Comparison of ENCODE assay signal across 8 cellular contexts in the genomic region with DNA sequence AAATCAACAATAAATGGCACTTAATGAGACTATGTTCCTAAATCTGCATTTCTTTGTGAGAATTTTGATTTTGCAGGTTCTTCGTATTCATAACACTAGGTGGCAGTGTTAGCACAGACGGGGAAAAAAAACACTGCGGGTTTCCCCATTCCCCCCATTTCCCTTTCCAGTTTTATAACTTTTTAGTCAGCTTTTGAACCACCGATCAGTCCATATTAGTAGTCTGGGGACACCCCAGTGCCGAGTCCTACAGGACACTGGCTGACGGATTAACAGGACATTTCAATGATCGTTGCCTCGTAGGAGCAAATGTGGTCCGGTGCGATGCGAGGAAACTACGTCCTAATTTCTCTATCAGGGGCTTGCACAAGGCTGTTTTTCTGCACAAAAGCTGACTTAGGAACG.
DNase-seq lines count a peak whose midpoint lies in the region; ATAC-seq, FAIRE-seq and TF ChIP-seq lines count a peak whose summit lies in the region.

No MANE protein-coding gene starts in this region.

- H3K9ac ChIP-seq in GM12878 (ENCODE audit: control insufficient read depth, insufficient read depth, low read length): no peak overlapping the region
- H3K9ac ChIP-seq in keratinocyte (ENCODE audit: control insufficient read depth, extremely low read depth, insufficient read depth, low read length): no peak overlapping the region
- H3K9ac ChIP-seq in subcutaneous abdominal adipose tissue (ENCODE audit: low read length in 5 of 5): peak overlapping the region in 4 of 5 donors; percentile 9 to 85 (median 42)

- CTCF ChIA-PET in BJ (lab: Yijun Ruan, JAX) (interaction anchor here (0.5 to 3.0 kb wide), 28 partner anchors 8 to 1140 kb away, joined by 3 to 26 read pairs (median 4); no protein-coding TSS in a partner anchor), PC-9 (lab: Charles Lee) (interaction anchor here (0.6 kb wide), 1 partner anchor 984 kb away, joined by 3 read pairs; no protein-coding TSS in a partner anchor), GM12878 (lab: Yijun Ruan, JAX) (interaction anchor here (0.7 to 11.3 kb wide), 62 partner anchors 9 to 1110 kb away, joined by 3 to 296 read pairs (median 4); no protein-coding TSS in a partner anchor)

- H2AFZ ChIP-seq in PC-9 (peak overlapping the region; percentile 55; the same call in 1 of the 2 replicates), GM12878 (ENCODE audit: control insufficient read depth, low read depth, low read length) (peak overlapping the region; percentile 61; the same call in 1 of the 2 replicates), keratinocyte (ENCODE audit: control insufficient read depth, low read length) (no peak overlapping the region)

- no peaks in the 10 kb centered on the region for H4K20me1 ChIP-seq in PC-9 (ENCODE audit: insufficient read depth)
- H4K20me1 ChIP-seq in GM12878 (ENCODE audit: control insufficient read depth, insufficient read depth): no peaks in the 10 kb centered on the region
- no peaks in the 10 kb centered on the region for H4K20me1 ChIP-seq in keratinocyte (ENCODE audit: control insufficient read depth, extremely low read depth, insufficient read depth, low read length)

- RAD21 ChIA-PET in GM12878 (lab: Charles Lee; ENCODE audit: unreplicated experiment): interaction anchor here (0.8 to 11.8 kb wide), 12 partner anchors 90 to 1033 kb away, joined by 3 to 184 read pairs (median 4); no protein-coding TSS in a partner anchor

- H3K4me3 ChIP-seq in BJ (ENCODE audit: low read depth, low read length): peak overlapping the region; percentile 43
- H3K4me3 ChIP-seq in PC-9: no peak overlapping the region; the same call in 1 of the 2 replicates
- H3K4me3 ChIP-seq in GM12878: no peak overlapping the region
- peak overlapping the region in 1 of 3 experiments; percentile 36 for H3K4me3 ChIP-seq in keratinocyte (ENCODE audit: control insufficient read depth in 2 of 3, extremely low read depth in 1 of 3, insufficient read depth in 2 of 3, low read depth in 1 of 3, low read length in 3 of 3)
- H3K4me3 ChIP-seq in subcutaneous abdominal adipose tissue (ENCODE audit: low read depth in 1 of 5, low read length in 5 of 5): peak overlapping the region; percentile 49 to 85 (median 70)

- TF ChIP-seq POLR2A in GM12878 (IDR thresholded peaks at IDR 0.05; ENCODE audit: low read depth, low read length): no peak

- H3K9me2 ChIP-seq in PC-9 (ENCODE audit: insufficient read depth): no peaks in the 10 kb centered on the region

- H3K9me1 ChIP-seq in keratinocyte (ENCODE audit: control insufficient read depth, extremely low read depth, insufficient read depth, low read length): no peaks in the 10 kb centered on the region

- in situ Hi-C loops in GM12878 (cut with MboI): loop anchor here (10.0 kb wide), 1 partner anchor 1104 kb away; no protein-coding TSS in a partner anchor

- H3K79me2 ChIP-seq in PC-9 (ENCODE audit: low read depth) (no peaks in the 10 kb centered on the region), GM12878 (ENCODE audit: control insufficient read depth, insufficient read depth, low read length) (no peaks in the 10 kb centered on the region), keratinocyte (ENCODE audit: control insufficient read depth, insufficient read depth, low read length) (no peaks in the 10 kb centered on the region)

- no peak for TF ChIP-seq EP300 in GM12878 (IDR thresholded peaks at IDR 0.05; ENCODE audit: borderline replicate concordance in 1 of 2, control insufficient read depth in 1 of 2, low read depth in 2 of 2, low read length in 2 of 2)

- TF ChIP-seq CTCF in BJ (IDR thresholded peaks at IDR 0.05; ENCODE audit: insufficient read depth, low read depth, low read length): peak; percentile 74
- peak; percentile 85 for TF ChIP-seq CTCF in PC-9 (conservative IDR thresholded peaks at IDR 0.05)
- TF ChIP-seq CTCF in GM12878 (IDR thresholded peaks at IDR 0.05 in 2 of 3, conservative IDR thresholded peaks at IDR 0.05 in 1 of 3; ENCODE audit: control insufficient read depth in 2 of 3, extremely low read depth in 1 of 3, insufficient read depth in 1 of 3, low read depth in 3 of 3, low read length in 3 of 3): peak; percentile 65 to 76 (median 68)
- TF ChIP-seq CTCF in keratinocyte (optimal IDR thresholded peaks at IDR 0.05 in 1 of 3, IDR thresholded peaks at IDR 0.05 in 1 of 3, conservative IDR thresholded peaks at IDR 0.05 in 1 of 3; ENCODE audit: extremely low read depth in 1 of 3, insufficient read depth in 2 of 3, low read length in 3 of 3): peak; percentile 18 to 69 (median 65)

- ATAC-seq in GM12878: no peak; the same call in 2 of the 3 replicates
- ATAC-seq in GM21360 (IDR thresholded peaks at IDR 0.05; ENCODE audit: unreplicated experiment): no peak
- no peak for ATAC-seq in GM21515 (IDR thresholded peaks at IDR 0.05; ENCODE audit: unreplicated experiment)

- H3K4me1 ChIP-seq in PC-9 (replicated peaks; ENCODE audit: insufficient read depth) (no peaks in the 10 kb centered on the region; the same call in 1 of the 2 replicates), GM12878 (ENCODE audit: control insufficient read depth, insufficient read depth, low read length) (0 out of 2 replicates have a peak, but pooled peaks cover 3% of the 10 kb centered on the region), keratinocyte (ENCODE audit: control insufficient read depth, extremely low read depth, insufficient read depth, low read length) (no peaks in the 10 kb centered on the region), subcutaneous abdominal adipose tissue (ENCODE audit: control insufficient read depth in 5 of 5, insufficient read depth in 5 of 5, low read length in 5 of 5) (peaks cover 0 to 8% (median 4%) of the 10 kb centered on the region in 5 donors)

- BruUV-seq in PC-9 (replicated peaks; lab: Mats Ljungman, UMichigan) (no TSS peak), GM12878 (replicated peaks; lab: Mats Ljungman, UMichigan) (no TSS peak)

- dilution Hi-C loops in keratinocyte (cut with MboI; ENCODE audit: extremely low pct_ligation_motif_present, low sequenced_read_pairs): no loop called here

- H3K4me2 ChIP-seq in PC-9: peak overlapping the region; percentile 48; the same call in 1 of the 2 replicates
- H3K4me2 ChIP-seq in GM12878 (ENCODE audit: control insufficient read depth, insufficient read depth): peak overlapping the region; percentile 19
- H3K4me2 ChIP-seq in keratinocyte (ENCODE audit: control insufficient read depth, extremely low read depth, insufficient read depth, low read depth, low read length): peak overlapping the region; percentile 38

- FAIRE-seq in GM19239 (lab: Jason Lieb, UNC) (peak; percentile 87), GM12878 (lab: Jason Lieb, UNC) (peak; percentile 49), keratinocyte (lab: Jason Lieb, UNC) (peak; percentile 13)

- H3K27ac ChIP-seq in PC-9: no peak overlapping the region
- no peak overlapping the region for H3K27ac ChIP-seq in GM12878 (ENCODE audit: control insufficient read depth, insufficient read depth)
- no peak overlapping the region for H3K27ac ChIP-seq in keratinocyte (ENCODE audit: control insufficient read depth, insufficient read depth, low read length)
- peak overlapping the region; percentile 33 for H3K27ac ChIP-seq in subcutaneous abdominal adipose tissue (ENCODE audit: low read depth, low read length)

- SMC1A ChIA-PET in GM12878 (lab: Charles Lee; ENCODE audit: uncharacterized antibody, unreplicated experiment): interaction anchor here (0.7 to 11.6 kb wide), 23 partner anchors 9 to 1110 kb away, joined by 3 to 228 read pairs (median 5); no protein-coding TSS in a partner anchor

- H3K9me3 ChIP-seq in PC-9 (ENCODE audit: insufficient read depth, low read depth): no peaks in the 10 kb centered on the region
- H3K9me3 ChIP-seq in GM12878 (replicated peaks; ENCODE audit: control insufficient read depth, insufficient read depth, low read length): no peaks in the 10 kb centered on the region; the same call in 2 of the 3 replicates
- H3K9me3 ChIP-seq in keratinocyte (ENCODE audit: control insufficient read depth, low read depth, low read length): no peaks in the 10 kb centered on the region
- H3K9me3 ChIP-seq in subcutaneous abdominal adipose tissue (ENCODE audit: control insufficient read depth in 5 of 5, low read length in 5 of 5): no peaks in the 10 kb centered on the region

- POLR2A ChIA-PET in BJ (lab: Charles Lee): no interaction called here
- POLR2A ChIA-PET in PC-9 (lab: Charles Lee; ENCODE audit: unreplicated experiment): no interaction called here
- POLR2A ChIA-PET in GM12878 (lab: Charles Lee): no interaction called here

- H3K36me3 ChIP-seq in BJ (ENCODE audit: control insufficient read depth, insufficient read depth, low read length) (no peaks in the 10 kb centered on the region), PC-9 (ENCODE audit: low read depth) (no peaks in the 10 kb centered on the region), GM12878 (ENCODE audit: control insufficient read depth in 2 of 2, insufficient read depth in 2 of 2, low read length in 1 of 2) (no peaks in the 10 kb centered on the region), keratinocyte (ENCODE audit: control insufficient read depth in 2 of 2, extremely low read depth in 1 of 2, insufficient read depth in 2 of 2, low read length in 2 of 2) (no peaks in the 10 kb centered on the region), subcutaneous abdominal adipose tissue (ENCODE audit: control insufficient read depth in 5 of 5, insufficient read depth in 5 of 5, low read length in 5 of 5) (no peaks in the 10 kb centered on the region)

- no peak for DNase-seq in BJ (ENCODE audit: low read depth)
- no peak for DNase-seq in GM19239 (ENCODE audit: insufficient read length, low spot score)
- DNase-seq in PC-9: peak in 1 of 2 experiments; percentile 25
- no peak for DNase-seq in GM12878 (ENCODE audit: low read depth, low spot score)
- DNase-seq in keratinocyte (ENCODE audit: low read depth, low spot score): no peak

- WGBS in GM12878 (ENCODE audit: insufficient coverage, insufficient replicate concordance, low lambda C conversion rate, missing lambda C conversion rate): 42% methylated on average over 13 of the region's 13 CpGs

- peak; percentile 66 for TF ChIP-seq RAD21 in GM12878 (IDR thresholded peaks at IDR 0.05; ENCODE audit: insufficient read depth, low read depth, low read length)

- H3F3A ChIP-seq in PC-9 (ENCODE audit: insufficient read depth, low read depth): no peaks in the 10 kb centered on the region

- H3K27me3 ChIP-seq in BJ (ENCODE audit: control insufficient read depth, insufficient read depth, low read length): no peaks in the 10 kb centered on the region
- no peaks in the 10 kb centered on the region for H3K27me3 ChIP-seq in PC-9 (ENCODE audit: insufficient read depth, low read depth)
- H3K27me3 ChIP-seq in GM12878 (replicated peaks in 1 of 2; ENCODE audit: control insufficient read depth in 2 of 2, insufficient read depth in 2 of 2, low read length in 1 of 2): no peaks in the 10 kb centered on the region; a peak in 1 of 4 replicates
- H3K27me3 ChIP-seq in keratinocyte (ENCODE audit: control insufficient read depth, extremely low read depth, insufficient read depth, low read length): no peaks in the 10 kb centered on the region
- H3K27me3 ChIP-seq in subcutaneous abdominal adipose tissue (ENCODE audit: control insufficient read depth in 5 of 5, insufficient read depth in 4 of 5, low read length in 5 of 5): peaks cover 0 to 8% (median 0%) of the 10 kb centered on the region in 5 donors

- intact Hi-C loops in PC-9 (cut with micrococcal nuclease; ENCODE audit: unreplicated experiment): loop anchor here (2.0 kb wide), 2 partner anchors 176 to 184 kb away; no protein-coding TSS in a partner anchor
- intact Hi-C loops in GM12878 (cut with micrococcal nuclease; ENCODE audit: unreplicated experiment): loop anchor here (1.0 kb wide), 2 partner anchors 175 to 603 kb away; no protein-coding TSS in a partner anchor

Comparison
In these comparisons a context has a peak if more than half of its experiments do, and no peak if none do; other contexts are left out.
1. H3K4me3 ChIP-seq: peak in BJ (single experiment) and subcutaneous abdominal adipose tissue (5 of 5); none in PC-9 (single experiment) and GM12878 (single experiment).
2. H3K9ac ChIP-seq: peak in subcutaneous abdominal adipose tissue (4 of 5); none in GM12878 (single experiment) and keratinocyte (single experiment).
3. Peak in every context shown above with its lines, with median percentiles within 50 percentile points of each other: CTCF ChIP-seq and H3K4me2 ChIP-seq.